12 cellular contexts compared by ENCODE assay signal in genomic region chr6:154479388-154480143, GRCh38. TPM values are rescaled to one million over a fixed set of nuclear protein-coding genes. Genes with fewer than 3 reads are reported as not detected.
DNase-seq lines count a peak whose midpoint lies in the region; ATAC-seq and TF ChIP-seq lines count a peak whose summit lies in the region.
"Had no signal": no experiment of that assay in that cellular context is flagged by ENCODE, and none has a peak within 500 bp of the region (broad histone marks: within the 10 kb centered on the region; RNA-seq: fewer than 3 reads in every experiment).

No MANE protein-coding gene starts in this region.

- no peak overlapping the region for H3K4me3 ChIP-seq in astrocyte of the spinal cord (ENCODE audit: low read depth, low read length)
- H3K4me3 ChIP-seq in stomach smooth muscle (ENCODE audit: low read length in 2 of 2) = peak overlapping the region; percentile 17 to 62

- DNase-seq in H4 (ENCODE audit: low spot score) = peak; percentile 36
- peak; percentile 59 for DNase-seq in astrocyte of the spinal cord (ENCODE audit: low read depth, low spot score)
- peak; percentile 57 for DNase-seq in kidney tubule cell (ENCODE audit: low spot score)
- DNase-seq in ureter (ENCODE audit: low spot score) = no peak
- DNase-seq in islet precursor cell = no peak
- DNase-seq: DMS79; heart left ventricle; NCI-H510A; stimulated activated CD4-positive, alpha-beta T cell treated with anti-CD3 and anti-CD28 coated beads, Interleukin-4, amount 100 ng/mL, for 4 hours had no signal

- no peak for ATAC-seq in HG02885 (IDR thresholded peaks at IDR 0.05; ENCODE audit: poor library complexity, unreplicated experiment)
- no peak for ATAC-seq in HG03196 (IDR thresholded peaks at IDR 0.05; ENCODE audit: unreplicated experiment)
- ATAC-seq: heart left ventricle had no signal

- H3K27me3 ChIP-seq in stomach smooth muscle (ENCODE audit: control insufficient read depth in 1 of 2, insufficient read depth in 2 of 2, low read length in 2 of 2) = no peaks in the 10 kb centered on the region
- H3K27me3 ChIP-seq: heart left ventricle had no signal

- peaks cover 57% of the 10 kb centered on the region for H3K4me1 ChIP-seq in stomach smooth muscle (ENCODE audit: control insufficient read depth, insufficient read depth, low read length)

- H3K9ac ChIP-seq in stomach smooth muscle (ENCODE audit: low read length in 2 of 2) = peak overlapping the region; percentile 11 to 71

- H3K9me3 ChIP-seq in stomach smooth muscle (ENCODE audit: control insufficient read depth in 2 of 2, low read length in 2 of 2) = no peaks in the 10 kb centered on the region
- H3K9me3 ChIP-seq: heart left ventricle had no signal

- no peaks in the 10 kb centered on the region for H3K36me3 ChIP-seq in stomach smooth muscle (ENCODE audit: control insufficient read depth in 2 of 2, insufficient read depth in 2 of 2, low read length in 2 of 2)
- H3K36me3 ChIP-seq: heart left ventricle had no signal

- H3K27ac ChIP-seq in stomach smooth muscle (ENCODE audit: low read length) = peak overlapping the region; percentile 79

- no peak for TF ChIP-seq CTCF in astrocyte of the spinal cord (IDR thresholded peaks at IDR 0.05; ENCODE audit: low read depth, low read length)

- in situ Hi-C loops in astrocyte of the spinal cord (cut with HindIII; ENCODE audit: low sequenced_read_pairs) = no loop called here

RNA-seq across cellular contexts. Expression of gene CNKSR3, which starts 30.9 kb away (rescaled TPM):
- 8.1 and 8.3 TPM in 2 replicates for total RNA-seq in H4 (2014; rRNA removed; shearing (Covaris generic))
- 22.1 TPM for total RNA-seq in ureter

Comparison
In these comparisons a context has a peak if more than half of its experiments do, and no peak if none do; other contexts are left out.
1. DNase-seq: peak in H4 (single experiment), astrocyte of the spinal cord (single experiment) and kidney tubule cell (single experiment); none in ureter (single experiment) and islet precursor cell (single experiment).